Comparison of ENCODE assay signal across 8 cellular contexts in the genomic region with DNA sequence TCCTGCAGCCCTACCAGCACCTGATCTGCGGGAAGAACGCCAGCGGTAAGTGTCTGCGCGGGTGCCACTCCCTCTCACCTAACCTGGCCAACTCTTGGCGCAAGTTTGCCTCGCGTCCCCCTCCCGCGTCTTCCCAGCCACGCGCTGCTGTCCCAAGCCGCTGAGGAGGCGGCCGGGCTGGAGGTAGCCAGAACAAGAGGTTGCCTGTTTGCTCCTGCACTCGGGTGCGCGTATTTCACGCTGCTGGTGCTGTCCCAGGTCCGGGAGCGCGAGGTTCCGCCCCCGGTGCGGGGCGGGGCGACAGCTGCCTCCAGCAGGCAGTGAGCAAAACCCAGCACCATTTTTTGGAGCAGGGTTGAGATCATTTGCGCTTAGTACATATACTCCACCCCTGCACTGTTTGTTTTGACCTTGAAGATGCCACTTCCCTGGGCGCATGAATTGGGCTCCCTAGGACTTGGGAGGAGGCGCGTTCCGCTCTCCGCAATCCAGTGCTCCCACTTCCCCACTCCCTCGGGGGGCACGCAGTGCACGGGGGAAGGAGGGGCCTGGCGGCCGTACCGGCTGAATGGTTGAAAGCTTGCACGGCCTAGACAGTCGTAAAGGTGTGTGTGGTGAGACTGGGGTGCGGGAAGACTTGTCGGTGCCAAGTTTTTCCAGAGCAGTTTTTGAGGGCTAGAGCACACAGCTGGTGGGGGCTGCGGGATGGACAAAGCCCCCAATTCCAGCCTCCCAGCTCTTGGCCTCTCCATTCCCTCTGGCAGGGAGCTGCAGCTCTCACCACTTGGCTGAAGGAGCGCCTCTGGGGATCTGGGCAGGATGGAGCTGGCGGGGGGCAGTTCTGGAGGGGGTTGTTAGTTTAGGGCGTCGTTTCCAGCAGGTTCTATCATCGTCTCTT.
DNase-seq lines count a peak whose midpoint lies in the region; ATAC-seq and TF ChIP-seq lines count a peak whose summit lies in the region.

No MANE protein-coding gene starts in this region.

- POLR2A ChIA-PET in A673 (lab: Charles Lee; ENCODE audit: low non-redundant PET) = no interaction called here
- POLR2A ChIA-PET in IMR-90 (lab: Charles Lee; ENCODE audit: unreplicated experiment) = interaction anchor here (0.6 to 1.2 kb wide), 2 partner anchors 81 to 915 kb away, joined by 6 to 12 read pairs; no protein-coding TSS in a partner anchor

- H2BK5ac ChIP-seq in IMR-90 (ENCODE audit: low read depth, low read length, poor library complexity, severe bottlenecking) = no peak overlapping the region

- H3K4me2 ChIP-seq in IMR-90 (ENCODE audit: low read depth, low read length) = peak overlapping the region; percentile 96

- H4K8ac ChIP-seq in IMR-90 (ENCODE audit: low read depth in 2 of 2, low read length in 2 of 2) = no peak overlapping the region

- in situ Hi-C loops in IMR-90 (cut with MboI; ENCODE audit: low sequenced_read_pairs) = no loop called here

- no peak for TF ChIP-seq POLR2A in IMR-90 (IDR thresholded peaks at IDR 0.05; ENCODE audit: low read depth, low read length)

- WGBS in IMR-90 (ENCODE audit: extremely low coverage in 2 of 2, insufficient read length in 1 of 2), 2 experiments = 0% methylated on average over 12 of the region's 49 CpGs; no CpG with 5 or more reads in 1 of the 2 experiments

- no peak overlapping the region for H3K9ac ChIP-seq in IMR-90 (ENCODE audit: low read depth, low read length)

- no peaks in the 10 kb centered on the region for H3K9me3 Mint-ChIP-seq in dendritic cell treated with granulocyte-macrophage colony-stimulating factor and Interleukin-4, amounts not matched to agents 40 ng/mL and 50 ng/mL, for 4 days
- H3K9me3 Mint-ChIP-seq in mesothelial cell of epicardium = no peaks in the 10 kb centered on the region

- intact Hi-C loops in A673 (cut with micrococcal nuclease; ENCODE audit: unreplicated experiment) (loop anchor here (5.0 kb wide), 1 partner anchor 52 kb away; no protein-coding TSS in a partner anchor), IMR-90 (cut with micrococcal nuclease) (no loop called here)
- intact Hi-C loops in dendritic cell treated with granulocyte-macrophage colony-stimulating factor and Interleukin-4, amounts not matched to agents 40 ng/mL and 50 ng/mL, for 4 days (cut with micrococcal nuclease) = no loop called here

- H3K27me3 Mint-ChIP-seq in dendritic cell treated with granulocyte-macrophage colony-stimulating factor and Interleukin-4, amounts not matched to agents 40 ng/mL and 50 ng/mL, for 4 days = peaks cover 52% of the 10 kb centered on the region
- H3K27me3 Mint-ChIP-seq in mesothelial cell of epicardium (ENCODE audit: low read depth) = peaks cover 94% of the 10 kb centered on the region

- no peak overlapping the region for H3K14ac ChIP-seq in IMR-90 (replicated peaks; ENCODE audit: low read depth, low read length)

- no peak overlapping the region for H3K56ac ChIP-seq in IMR-90 (ENCODE audit: extremely low read depth, insufficient read depth, low read length)

- H2BK20ac ChIP-seq in IMR-90 (ENCODE audit: low read depth, low read length) = no peak overlapping the region

- H2BK120ac ChIP-seq in IMR-90 (ENCODE audit: low read depth, low read length) = no peak overlapping the region

- peak overlapping the region; percentile 10 for H3K27ac Mint-ChIP-seq in dendritic cell treated with granulocyte-macrophage colony-stimulating factor and Interleukin-4, amounts not matched to agents 40 ng/mL and 50 ng/mL, for 4 days
- H3K27ac Mint-ChIP-seq in mesothelial cell of epicardium = no peak overlapping the region

- peaks cover 44% of the 10 kb centered on the region for H3K4me1 Mint-ChIP-seq in dendritic cell treated with granulocyte-macrophage colony-stimulating factor and Interleukin-4, amounts not matched to agents 40 ng/mL and 50 ng/mL, for 4 days (ENCODE audit: low read depth)
- peaks cover 25% of the 10 kb centered on the region for H3K4me1 Mint-ChIP-seq in mesothelial cell of epicardium

- CTCF ChIA-PET in A673 (lab: Charles Lee) = interaction anchor here (0.7 to 1.3 kb wide), 3 partner anchors 77 to 355 kb away, joined by 3 read pairs; no protein-coding TSS in a partner anchor
- CTCF ChIA-PET in IMR-90 (lab: Yijun Ruan, JAX) = interaction anchor here (1.7 kb wide), 1 partner anchor 35 kb away, joined by 4 read pairs; no protein-coding TSS in a partner anchor

- peak overlapping the region; percentile 81 for H2AFZ ChIP-seq in IMR-90 (replicated peaks; ENCODE audit: low read length, poor library complexity)

- H3K23ac ChIP-seq in IMR-90 (ENCODE audit: low read depth, low read length) = no peak overlapping the region; the same call in 1 of the 2 replicates

- H3K27me3 ChIP-seq in A673 (replicated peaks; ENCODE audit: insufficient read depth, low read depth, low read length, poor library complexity) (peaks cover 27% of the 10 kb centered on the region), IMR-90 (ENCODE audit: control insufficient read depth, insufficient read depth, low read length) (peaks cover 9% of the 10 kb centered on the region)

- no peak overlapping the region for H2BK15ac ChIP-seq in IMR-90 (ENCODE audit: low read depth, low read length)

- no peak for TF ChIP-seq RAD21 in IMR-90 (IDR thresholded peaks at IDR 0.05; ENCODE audit: low read length)

- no peak overlapping the region for H3K18ac ChIP-seq in IMR-90 (ENCODE audit: low read depth, low read length)

- H4K20me1 ChIP-seq in IMR-90 (ENCODE audit: insufficient read depth, low read length) = no peaks in the 10 kb centered on the region

- peak overlapping the region; percentile 61 for H3K4me3 ChIP-seq in A673 (ENCODE audit: low read depth, low read length, poor library complexity, severe bottlenecking)
- peak overlapping the region; percentile 45 for H3K4me3 ChIP-seq in IMR-90 (ENCODE audit: insufficient read depth, low read depth, low read length)

- ATAC-seq in IMR-90 (ENCODE audit: low read depth) (peak; percentile 25), GM18870 (IDR thresholded peaks at IDR 0.05; ENCODE audit: unreplicated experiment) (no peak), HG03280 (IDR thresholded peaks at IDR 0.05; ENCODE audit: unreplicated experiment) (no peak)

- H3K79me1 ChIP-seq in IMR-90 (ENCODE audit: low read depth in 1 of 2, low read length in 2 of 2) = no peaks in the 10 kb centered on the region

- H3K36me3 Mint-ChIP-seq in dendritic cell treated with granulocyte-macrophage colony-stimulating factor and Interleukin-4, amounts not matched to agents 40 ng/mL and 50 ng/mL, for 4 days (ENCODE audit: low read depth) = no peaks in the 10 kb centered on the region
- H3K36me3 Mint-ChIP-seq in mesothelial cell of epicardium = no peaks in the 10 kb centered on the region

- no peaks in the 10 kb centered on the region for H3K36me3 ChIP-seq in A673 (ENCODE audit: insufficient read depth, low read length, poor library complexity, severe bottlenecking)
- H3K36me3 ChIP-seq in IMR-90 (ENCODE audit: control insufficient read depth, insufficient read depth, low read length) = no peaks in the 10 kb centered on the region

- peak overlapping the region; percentile 75 for H3K4me3 Mint-ChIP-seq in dendritic cell treated with granulocyte-macrophage colony-stimulating factor and Interleukin-4, amounts not matched to agents 40 ng/mL and 50 ng/mL, for 4 days
- H3K4me3 Mint-ChIP-seq in mesothelial cell of epicardium = peak overlapping the region; percentile 73

- no peaks in the 10 kb centered on the region for H3K9me3 ChIP-seq in A673 (ENCODE audit: low read depth, low read length, poor library complexity, severe bottlenecking)
- H3K9me3 ChIP-seq in IMR-90 (ENCODE audit: control insufficient read depth, insufficient read depth, low read length) = no peaks in the 10 kb centered on the region

- no peak overlapping the region for H3K4ac ChIP-seq in IMR-90 (ENCODE audit: low read depth, low read length)

- H3K4me1 ChIP-seq in A673 (ENCODE audit: insufficient read depth, low read length, poor library complexity, severe bottlenecking) = peaks cover 14% of the 10 kb centered on the region
- no peaks in the 10 kb centered on the region; the same call in 1 of the 2 replicates for H3K4me1 ChIP-seq in IMR-90 (ENCODE audit: control insufficient read depth, insufficient read depth, low read length)

- H2AK5ac ChIP-seq in IMR-90 (ENCODE audit: low read depth, low read length) = no peak overlapping the region

- TF ChIP-seq CTCF in A673 (conservative IDR thresholded peaks at IDR 0.05; ENCODE audit: low read depth, low read length) (no peak), IMR-90 (conservative IDR thresholded peaks at IDR 0.05; ENCODE audit: low read depth, low read length) (no peak), mesothelial cell of epicardium (IDR thresholded peaks at IDR 0.05; ENCODE audit: unreplicated experiment) (no peak)

- H4K91ac ChIP-seq in IMR-90 (ENCODE audit: insufficient read depth, low read depth, low read length) = no peak overlapping the region

- peak overlapping the region; percentile 47 for H2AK9ac ChIP-seq in IMR-90 (replicated peaks; ENCODE audit: low read depth, low read length, poor library complexity)

- no TSS peak for BruUV-seq in A673 (replicated peaks; lab: Mats Ljungman, UMichigan)
- BruUV-seq in IMR-90 (replicated peaks; lab: Mats Ljungman, UMichigan) = no TSS peak

- no peak overlapping the region for H4K5ac ChIP-seq in IMR-90 (ENCODE audit: low read depth, low read length)

- DNase-seq in A673 (ENCODE audit: low spot score) = peak; percentile 79
- peak; percentile 61 for DNase-seq in IMR-90
- peak; percentile 90 for DNase-seq in activated CD4-positive, alpha-beta T cell treated with anti-CD3 and anti-CD28 coated beads for 48 hours
- DNase-seq in mesothelial cell of epicardium (ENCODE audit: low spot score in 2 of 2, unreplicated experiment in 2 of 2) = no peak
- peak; percentile 37 to 65 for DNase-seq in stimulated activated CD8-positive, alpha-beta memory T cell treated with anti-CD3 and anti-CD28 coated beads, Interleukin-4, amount 100 ng/mL, for 4 hours (ENCODE audit: low read depth in 2 of 2, low spot score in 1 of 2)

- no peak overlapping the region for H3K27ac ChIP-seq in A673 (ENCODE audit: low read depth, low read length, poor library complexity, severe bottlenecking)
- H3K27ac ChIP-seq in IMR-90 (ENCODE audit: insufficient read depth, low read length) = no peak overlapping the region

- dilution Hi-C loops in IMR-90 (cut with HindIII; ENCODE audit: low sequenced_read_pairs, unreplicated experiment) = no loop called here

- no peaks in the 10 kb centered on the region for H3K9me1 ChIP-seq in IMR-90 (ENCODE audit: insufficient read depth, low read length)

TF ChIP-seq in IMR-90, 13 proteins besides CTCF, POLR2A, EP300 and RAD21 (continues in another document):
- no peak for TF ChIP-seq NFE2L2 (IDR thresholded peaks at IDR 0.05; ENCODE audit: low read depth, low read length)
- TF ChIP-seq, protein P1, sequence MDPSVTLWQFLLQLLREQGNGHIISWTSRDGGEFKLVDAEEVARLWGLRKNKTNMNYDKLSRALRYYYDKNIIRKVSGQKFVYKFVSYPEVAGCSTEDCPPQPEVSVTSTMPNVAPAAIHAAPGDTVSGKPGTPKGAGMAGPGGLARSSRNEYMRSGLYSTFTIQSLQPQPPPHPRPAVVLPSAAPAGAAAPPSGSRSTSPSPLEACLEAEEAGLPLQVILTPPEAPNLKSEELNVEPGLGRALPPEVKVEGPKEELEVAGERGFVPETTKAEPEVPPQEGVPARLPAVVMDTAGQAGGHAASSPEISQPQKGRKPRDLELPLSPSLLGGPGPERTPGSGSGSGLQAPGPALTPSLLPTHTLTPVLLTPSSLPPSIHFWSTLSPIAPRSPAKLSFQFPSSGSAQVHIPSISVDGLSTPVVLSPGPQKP (IDR thresholded peaks at IDR 0.05; ENCODE audit: borderline replicate concordance, low read depth, low read length) = no peak

Comparison
In these comparisons a context has a peak if more than half of its experiments do, and no peak if none do; other contexts are left out.
1. DNase-seq: peak in A673 (single experiment), IMR-90 (single experiment), activated CD4-positive, alpha-beta T cell treated with anti-CD3 and anti-CD28 coated beads for 48 hours (single experiment) and stimulated activated CD8-positive, alpha-beta memory T cell treated with anti-CD3 and anti-CD28 coated beads, Interleukin-4, amount 100 ng/mL, for 4 hours (2 of 2); none in mesothelial cell of epicardium (0 of 2).